8 cellular contexts compared by ENCODE assay signal in the genomic region with DNA sequence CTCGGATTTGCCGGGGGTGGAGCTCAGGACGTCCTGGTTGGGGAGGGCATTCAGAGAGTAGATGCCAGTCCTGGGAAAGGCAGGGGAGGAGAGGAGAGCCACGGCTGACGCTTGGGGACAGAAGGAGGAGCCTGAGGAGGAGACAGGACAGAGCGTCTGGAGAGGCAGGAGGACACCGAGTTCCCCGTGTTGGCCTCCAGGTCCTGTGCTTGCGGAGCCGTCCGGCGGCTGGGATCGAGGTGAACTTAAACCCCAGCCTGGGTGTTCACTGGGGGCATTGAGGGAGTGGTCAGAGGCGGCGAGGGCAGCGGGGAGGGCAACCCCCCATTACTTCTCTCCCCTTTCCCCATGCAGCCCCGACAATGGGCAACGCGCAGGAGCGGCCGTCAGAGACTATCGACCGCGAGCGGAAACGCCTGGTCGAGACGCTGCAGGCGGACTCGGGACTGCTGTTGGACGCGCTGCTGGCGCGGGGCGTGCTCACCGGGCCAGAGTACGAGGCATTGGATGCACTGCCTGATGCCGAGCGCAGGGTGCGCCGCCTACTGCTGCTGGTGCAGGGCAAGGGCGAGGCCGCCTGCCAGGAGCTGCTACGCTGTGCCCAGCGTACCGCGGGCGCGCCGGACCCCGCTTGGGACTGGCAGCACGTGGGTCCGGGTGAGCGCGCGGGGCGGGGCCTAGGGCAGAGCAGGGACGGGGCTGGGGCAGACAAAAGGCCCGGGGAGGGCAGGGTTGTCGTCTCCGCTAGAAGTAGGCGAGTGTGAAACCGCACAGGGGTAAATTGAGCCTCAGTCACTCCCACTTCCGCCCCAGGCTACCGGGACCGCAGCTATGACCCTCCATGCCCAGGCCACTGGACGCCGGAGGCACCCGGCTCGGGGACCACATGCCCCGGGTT. TPM values are rescaled to one million over a fixed set of nuclear protein-coding genes. Genes with fewer than 3 reads are reported as not detected.
DNase-seq lines count a peak whose midpoint lies in the region; ATAC-seq and TF ChIP-seq lines count a peak whose summit lies in the region.

No MANE protein-coding gene starts in this region.

- H3K27ac Mint-ChIP-seq in activated naive CD8-positive, alpha-beta T cell treated with anti-CD3 and anti-CD28 coated beads for 36 hours, result no peak overlapping the region

- H3K36me3 ChIP-seq in BLaER1 treated with 17β-estradiol and CSF1 and Interleukin-3, amounts not matched to agents 10 nM and 100 nM, result peaks cover 0 to 30% (median 6%) of the 10 kb centered on the region in 11 experiments; a peak in 10 of 22 replicates
- H3K36me3 ChIP-seq in HUES64 (ENCODE audit: insufficient read depth, low read length) (no peaks in the 10 kb centered on the region), neuron (ENCODE audit: insufficient read depth, low read length) (no peaks in the 10 kb centered on the region), aorta (ENCODE audit: control insufficient read depth in 1 of 2, insufficient read depth in 2 of 2, low read length in 1 of 2) (no peaks in the 10 kb centered on the region)

- peak; percentile 48 for TF ChIP-seq POLR2A in GM18951 (IDR thresholded peaks at IDR 0.05; ENCODE audit: extremely low read depth, insufficient read depth, insufficient read length)

- peaks cover 29% of the 10 kb centered on the region for H3K4me1 Mint-ChIP-seq in activated naive CD8-positive, alpha-beta T cell treated with anti-CD3 and anti-CD28 coated beads for 36 hours

- H3K36me3 Mint-ChIP-seq in activated naive CD8-positive, alpha-beta T cell treated with anti-CD3 and anti-CD28 coated beads for 36 hours, result peaks cover 3% of the 10 kb centered on the region

- H3K4me3 Mint-ChIP-seq in activated naive CD8-positive, alpha-beta T cell treated with anti-CD3 and anti-CD28 coated beads for 36 hours, result peak overlapping the region; percentile 72

- in situ Hi-C loops in GM18951 (cut with MboI; ENCODE audit: low sequenced_read_pairs, unreplicated experiment), result no loop called here

- H3K4me1 ChIP-seq in BLaER1 treated with 17β-estradiol and CSF1 and Interleukin-3, amounts not matched to agents 10 nM and 100 nM, result peaks cover 63 to 91% (median 80%) of the 10 kb centered on the region in 10 experiments
- H3K4me1 ChIP-seq in HUES64 (ENCODE audit: insufficient read depth, low read length) (peaks cover 12% of the 10 kb centered on the region), neuron (ENCODE audit: insufficient read depth, low read length) (peaks cover 35% of the 10 kb centered on the region), aorta (ENCODE audit: control insufficient read depth in 1 of 2, insufficient read depth in 2 of 2, low read length in 2 of 2) (no peaks in the 10 kb centered on the region)

- H3K27me3 ChIP-seq in BLaER1 treated with 17β-estradiol and CSF1 and Interleukin-3, amounts not matched to agents 10 nM and 100 nM, result peaks cover 14 to 26% (median 21%) of the 10 kb centered on the region in 11 experiments; a peak in 20 of 22 replicates
- H3K27me3 ChIP-seq in HUES64 (ENCODE audit: insufficient read depth, low read length) (peaks cover 93% of the 10 kb centered on the region), neuron (ENCODE audit: insufficient read depth, low read length) (peaks cover 6% of the 10 kb centered on the region), aorta (ENCODE audit: control insufficient read depth in 1 of 2, insufficient read depth in 2 of 2, low read length in 1 of 2) (peaks cover 0 to 2% of the 10 kb centered on the region in 2 donors)

- intact Hi-C loops in aorta (cut with DNase I), result no loop called here

- WGBS in HUES64, result 2% methylated on average over 69 of the region's 71 CpGs
- 1% methylated on average over 66 to 71 of the region's 71 CpGs for WGBS in aorta, 2 donors

- peak overlapping the region; percentile 44 to 69 (median 58) for H3K4me3 ChIP-seq in BLaER1 treated with 17β-estradiol and CSF1 and Interleukin-3, amounts not matched to agents 10 nM and 100 nM
- H3K4me3 ChIP-seq in HUES64 (ENCODE audit: low read length) (peak overlapping the region; percentile 50), neuron (ENCODE audit: low read length) (peak overlapping the region; percentile 18), aorta (ENCODE audit: low read length in 2 of 2) (peak overlapping the region; percentile 0 to 8)

- H3K9ac ChIP-seq in BLaER1 treated with 17β-estradiol and CSF1 and Interleukin-3, amounts not matched to agents 10 nM and 100 nM, result peak overlapping the region; percentile 57 to 79 (median 67)
- H3K9ac ChIP-seq in HUES64 (ENCODE audit: low read depth, low read length), result no peak overlapping the region

- peak overlapping the region; percentile 18 to 73 (median 65); a peak in 21 of 22 replicates for H3K27ac ChIP-seq in BLaER1 treated with 17β-estradiol and CSF1 and Interleukin-3, amounts not matched to agents 10 nM and 100 nM
- H3K27ac ChIP-seq in HUES64 (ENCODE audit: low read depth, low read length) (no peak overlapping the region), aorta (ENCODE audit: low read depth in 1 of 2, low read length in 2 of 2) (peak overlapping the region in 1 of 2 donors; percentile 90)

- H2AFZ ChIP-seq in neuron (ENCODE audit: low read depth, low read length), result no peak overlapping the region

- H3K4me2 ChIP-seq in BLaER1 treated with 17β-estradiol and CSF1 and Interleukin-3, amounts not matched to agents 10 nM and 100 nM, result peak overlapping the region; percentile 87 to 100 (median 95)

- no peaks in the 10 kb centered on the region for H3K9me3 Mint-ChIP-seq in activated naive CD8-positive, alpha-beta T cell treated with anti-CD3 and anti-CD28 coated beads for 36 hours

- DNase-seq in RKO (ENCODE audit: low spot score) (peak; percentile 93), germinal center (ENCODE audit: low spot score) (peak; percentile 63), aorta (peak; percentile 92 to 95)
- DNase-seq in activated naive CD8-positive, alpha-beta T cell treated with anti-CD3 and anti-CD28 coated beads for 36 hours, result peak; percentile 72

- peaks cover 4 to 47% (median 45%) of the 10 kb centered on the region in 11 experiments; a peak in 21 of 22 replicates for H4K20me1 ChIP-seq in BLaER1 treated with 17β-estradiol and CSF1 and Interleukin-3, amounts not matched to agents 10 nM and 100 nM

- peak; percentile 85 for ATAC-seq in aorta (ENCODE audit: low FRiP score)

- peaks cover 86% of the 10 kb centered on the region for H3K27me3 Mint-ChIP-seq in activated naive CD8-positive, alpha-beta T cell treated with anti-CD3 and anti-CD28 coated beads for 36 hours

- no peaks in the 10 kb centered on the region for H3K9me3 ChIP-seq in BLaER1 treated with 17β-estradiol and CSF1 and Interleukin-3, amounts not matched to agents 10 nM and 100 nM (replicated peaks in 1 of 11)
- H3K9me3 ChIP-seq in HUES64 (ENCODE audit: insufficient read depth, low read depth, low read length), result no peaks in the 10 kb centered on the region
- H3K9me3 ChIP-seq in neuron (ENCODE audit: low read length), result no peaks in the 10 kb centered on the region
- H3K9me3 ChIP-seq in aorta (ENCODE audit: control insufficient read depth, low read length), result no peaks in the 10 kb centered on the region

RNA-seq across cellular contexts. Expression of a gene that starts 3.7 kb away (rescaled TPM):
- 4.3 TPM for polyA plus RNA-seq in HUES64 (2013, experiment 1 of 2)
- polyA plus RNA-seq in HUES64 (2013, experiment 2 of 2), result 5.1 TPM
- total RNA-seq in activated naive CD8-positive, alpha-beta T cell treated with anti-CD3 and anti-CD28 coated beads for 36 hours, result 1 to 10 TPM; 6.1 to 6.4 TPM
- 10 to 100 TPM; 24.4 to 47.2 TPM for total RNA-seq in aorta
- 100 to 1,000 TPM in 1 of 2 donors, 10 to 100 TPM in 1; 67.5 to 122 TPM for polyA plus RNA-seq in aorta

RNA-seq across cellular contexts. Expression of a gene that starts 9.5 kb away (rescaled TPM):
- 0.30 TPM for polyA plus RNA-seq in HUES64 (2013, experiment 1 of 2)
- not detected for polyA plus RNA-seq in HUES64 (2013, experiment 2 of 2)
- total RNA-seq in activated naive CD8-positive, alpha-beta T cell treated with anti-CD3 and anti-CD28 coated beads for 36 hours, result 10 to 100 TPM in 1 of 2 experiments, 1 to 10 TPM in 1; 9.3 to 10.1 TPM
- 100 to 1,000 TPM in 1 of 2 donors, 10 to 100 TPM in 1; 22.2 to 101 TPM for total RNA-seq in aorta
- polyA plus RNA-seq in aorta, result 100 to 1,000 TPM in 1 of 2 donors, 10 to 100 TPM in 1; 25.0 to 133 TPM

RNA-seq across cellular contexts. Expression of a gene that starts 9.7 kb away (rescaled TPM):
- 20.2 TPM for polyA plus RNA-seq in HUES64 (2013, experiment 1 of 2)
- polyA plus RNA-seq in HUES64 (2013, experiment 2 of 2), result 19.4 TPM
- total RNA-seq in activated naive CD8-positive, alpha-beta T cell treated with anti-CD3 and anti-CD28 coated beads for 36 hours, result 10 to 100 TPM; 15.8 to 16.7 TPM
- 10 to 100 TPM; 18.1 to 33.8 TPM for total RNA-seq in aorta
- 10 to 100 TPM in 1 of 2 donors, 1 to 10 TPM in 1; 3.0 to 45.7 TPM for polyA plus RNA-seq in aorta

RNA-seq across cellular contexts. Expression of a gene that starts 14.3 kb away (rescaled TPM):
- not detected for polyA plus RNA-seq in HUES64 (2013, experiment 1 of 2)
- 0.63 TPM for polyA plus RNA-seq in HUES64 (2013, experiment 2 of 2)
- 1 to 10 TPM; 7.9 to 8.5 TPM for total RNA-seq in activated naive CD8-positive, alpha-beta T cell treated with anti-CD3 and anti-CD28 coated beads for 36 hours
- 10 to 100 TPM in 1 of 2 donors, 1 to 10 TPM in 1; 7.3 to 20.8 TPM for total RNA-seq in aorta
- polyA plus RNA-seq in aorta, result 10 to 100 TPM in 1 of 2 donors, 1 to 10 TPM in 1; 1.1 to 32.1 TPM

RNA-seq across cellular contexts. Expression of a gene that starts 14.3 kb away (rescaled TPM):
- 0.60 TPM for polyA plus RNA-seq in HUES64 (2013, experiment 1 of 2)
- polyA plus RNA-seq in HUES64 (2013, experiment 2 of 2), result 0.57 TPM
- 10 to 100 TPM; 15.3 to 16.0 TPM for total RNA-seq in activated naive CD8-positive, alpha-beta T cell treated with anti-CD3 and anti-CD28 coated beads for 36 hours
- 10 to 100 TPM; 17.1 to 24.3 TPM for total RNA-seq in aorta
- 10 to 100 TPM; 15.7 to 45.2 TPM for polyA plus RNA-seq in aorta

Comparison
In these comparisons a context has a peak if more than half of its experiments do, and no peak if none do; other contexts are left out.
1. H3K4me3 ChIP-seq: peak in every context shown above with its lines; median percentile 58 in BLaER1 treated with 17β-estradiol and CSF1 and Interleukin-3, amounts not matched to agents 10 nM and 100 nM; 50 in HUES64; 18 in neuron; 4 in aorta.